Comparison of ENCODE assay signal across 39 cellular contexts in the genomic region with DNA sequence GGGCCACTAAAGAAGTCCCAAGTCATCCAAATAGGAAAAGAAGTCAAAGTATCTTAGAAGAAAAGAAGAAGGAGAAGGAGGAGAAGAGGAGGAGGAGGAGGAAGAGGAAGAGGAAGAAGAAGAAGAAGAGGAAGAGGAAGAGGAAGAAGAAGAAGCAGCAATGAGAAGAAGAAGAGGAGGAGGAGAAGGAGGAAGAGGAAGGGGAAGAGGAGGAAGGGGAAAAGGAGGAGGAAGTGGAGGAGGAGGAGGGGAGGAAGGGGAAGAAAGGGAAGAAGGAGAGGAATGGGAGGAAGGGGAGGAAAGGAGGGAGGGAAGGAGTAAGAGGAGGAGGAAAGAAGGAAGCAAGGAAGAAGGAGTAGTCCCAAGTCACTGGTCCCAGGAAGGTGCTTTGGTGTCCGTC. TPM values are rescaled to one million over a fixed set of nuclear protein-coding genes. Genes with fewer than 3 reads are reported as not detected.
"Had no signal": no experiment of that assay in that cellular context is flagged by ENCODE, and none has a peak within 500 bp of the region (broad histone marks: within the 10 kb centered on the region; RNA-seq: fewer than 3 reads in every experiment).

No MANE protein-coding gene starts in this region.

- H3K36me3 ChIP-seq: MG63 had no signal

- H3K9me3 ChIP-seq: MG63 had no signal

- H3K27ac ChIP-seq: KMS-11 had no signal

- H3K4me3 ChIP-seq: MG63 had no signal

- H3K27me3 ChIP-seq: MG63 had no signal

- H3K9ac ChIP-seq: KMS-11 had no signal

- H3K4me2 ChIP-seq: KMS-11 had no signal

- DNase-seq: Karpas-422, Kasumi-1, MG63, MM.1S, MV-4-11, NCI-H1048, NCI-H1092, NCI-H1092 treated with DMSO at 0.1 percent for 48 hours, NCI-H1105, NCI-H1105 treated with DMSO at 0.1 percent for 48 hours, NCI-H1417, NCI-H1417 treated with DMSO at 0.1 percent for 48 hours, NCI-H1436, NCI-H1436 treated with DMSO at 0.1 percent for 48 hours, NCI-H146, NCI-H1694, NCI-H1694 treated with DMSO at 0.1 percent for 48 hours, NCI-H187, NCI-H187 treated with DMSO at 0.1 percent for 48 hours, NCI-H1930, NCI-H2029, NCI-H2029 treated with DMSO at 0.1 percent for 48 hours, NCI-H2081, NCI-H2081 treated with DMSO at 0.1 percent for 48 hours, NCI-H2107, NCI-H2171, NCI-H2171 treated with DMSO at 0.1 percent for 48 hours, NCI-H2227 treated with DMSO at 0.1 percent for 48 hours, NCI-H226, NCI-H345, NCI-H446, NCI-H446 treated with DMSO at 0.1 percent for 48 hours, NCI-H510A, NCI-H510A treated with DMSO at 0.1 percent for 48 hours, NCI-H524 had no signal

RNA-seq across cellular contexts. Expression of gene RADIL, which starts 21.7 kb away (rescaled TPM):
- total RNA-seq: M059J had no signal

RNA-seq across cellular contexts. Expression of gene PAPOLB, which starts 43.3 kb away (rescaled TPM):
- total RNA-seq: M059J had no signal

RNA-seq across cellular contexts. Expression of gene MMD2, which starts 53.8 kb away (rescaled TPM):
- total RNA-seq: LHCN-M2, M059J, NCI-H460 had no signal
